ENCODE assay signal across 8 cellular contexts in genomic region chr14:69716483-69717187, GRCh38. TPM values are rescaled to one million over a fixed set of nuclear protein-coding genes. Genes with fewer than 3 reads are reported as not detected.
DNase-seq lines count a peak whose midpoint lies in the region; ATAC-seq and TF ChIP-seq lines count a peak whose summit lies in the region.

No MANE protein-coding gene starts in this region.

- DNase-seq in AG20443 (ENCODE audit: low spot score) (peak; percentile 87), MG63 (peak; percentile 63), astrocyte of the hippocampus (ENCODE audit: low read depth, low spot score) (peak; percentile 90), lower lobe of right lung (no peak), aorta (peak in 1 of 2 donors; percentile 58), T-helper 9 cell (no peak)
- no peak for DNase-seq in activated CD8-positive, alpha-beta memory T cell treated with anti-CD3 and anti-CD28 coated beads, Interleukin-2, amount 50 U/mL, for 4 hours

- H3K27ac ChIP-seq in lower lobe of right lung = peak overlapping the region; percentile 47
- peak overlapping the region in 1 of 2 donors; percentile 52 for H3K27ac ChIP-seq in aorta (ENCODE audit: low read depth in 1 of 2, low read length in 2 of 2)

- 67 to 68% methylated on average over 5 of the region's 5 CpGs for WGBS in aorta, 2 donors

- H3K4me3 ChIP-seq in MG63 (no peak overlapping the region), lower lobe of right lung (no peak overlapping the region), aorta (ENCODE audit: low read length in 2 of 2) (no peak overlapping the region)

- H3K36me3 ChIP-seq in MG63 (no peaks in the 10 kb centered on the region), lower lobe of right lung (peaks cover 9% of the 10 kb centered on the region), aorta (ENCODE audit: control insufficient read depth in 1 of 2, insufficient read depth in 2 of 2, low read length in 1 of 2) (no peaks in the 10 kb centered on the region)

- intact Hi-C loops in lower lobe of right lung (cut with DNase I) = no loop called here
- intact Hi-C loops in aorta (cut with DNase I) = loop anchor here in 1 of 2 donors (2.0 kb wide), 1 partner anchor 106 kb away; the partner anchor contains the start of gene SUSD6

- H3K9me3 ChIP-seq in MG63 (no peaks in the 10 kb centered on the region), lower lobe of right lung (no peaks in the 10 kb centered on the region), aorta (ENCODE audit: control insufficient read depth, low read length) (no peaks in the 10 kb centered on the region)

- ATAC-seq in lower lobe of right lung (peak; percentile 34 to 54), aorta (ENCODE audit: low FRiP score) (peak; percentile 13), GM21367 (IDR thresholded peaks at IDR 0.05; ENCODE audit: unreplicated experiment) (no peak)

- TF ChIP-seq CTCF in lower lobe of right lung (IDR thresholded peaks at IDR 0.05) = no peak

- H3K27me3 ChIP-seq in MG63 = no peaks in the 10 kb centered on the region
- H3K27me3 ChIP-seq in lower lobe of right lung (ENCODE audit: low read depth) = no peaks in the 10 kb centered on the region
- no peaks in the 10 kb centered on the region for H3K27me3 ChIP-seq in aorta (ENCODE audit: control insufficient read depth in 1 of 2, insufficient read depth in 2 of 2, low read length in 1 of 2)

- H3K4me1 ChIP-seq in lower lobe of right lung (peaks cover 85% of the 10 kb centered on the region), aorta (ENCODE audit: control insufficient read depth in 1 of 2, insufficient read depth in 2 of 2, low read length in 2 of 2) (no peaks in the 10 kb centered on the region)

RNA-seq across cellular contexts. Expression of gene SRSF5, which starts 50.3 kb away (rescaled TPM):
- 40.4 and 159 TPM in 2 replicates for total RNA-seq in MG63 (2014; rRNA removed; shearing (Covaris generic); ENCODE audit: low replicate concordance)
- total RNA-seq in lower lobe of right lung = 298 TPM
- 100 to 1,000 TPM; 349 to 440 TPM for total RNA-seq in aorta
- 100 to 1,000 TPM; 136 to 532 TPM for polyA plus RNA-seq in aorta

Comparison
In these comparisons a context has a peak if more than half of its experiments do, and no peak if none do; other contexts are left out.
1. DNase-seq: peak in AG20443 (single experiment), MG63 (single experiment) and astrocyte of the hippocampus (single experiment); none in lower lobe of right lung (single experiment), activated CD8-positive, alpha-beta memory T cell treated with anti-CD3 and anti-CD28 coated beads, Interleukin-2, amount 50 U/mL, for 4 hours (single experiment) and T-helper 9 cell (single experiment).